9 cellular contexts compared by ENCODE assay signal in the genomic region with DNA sequence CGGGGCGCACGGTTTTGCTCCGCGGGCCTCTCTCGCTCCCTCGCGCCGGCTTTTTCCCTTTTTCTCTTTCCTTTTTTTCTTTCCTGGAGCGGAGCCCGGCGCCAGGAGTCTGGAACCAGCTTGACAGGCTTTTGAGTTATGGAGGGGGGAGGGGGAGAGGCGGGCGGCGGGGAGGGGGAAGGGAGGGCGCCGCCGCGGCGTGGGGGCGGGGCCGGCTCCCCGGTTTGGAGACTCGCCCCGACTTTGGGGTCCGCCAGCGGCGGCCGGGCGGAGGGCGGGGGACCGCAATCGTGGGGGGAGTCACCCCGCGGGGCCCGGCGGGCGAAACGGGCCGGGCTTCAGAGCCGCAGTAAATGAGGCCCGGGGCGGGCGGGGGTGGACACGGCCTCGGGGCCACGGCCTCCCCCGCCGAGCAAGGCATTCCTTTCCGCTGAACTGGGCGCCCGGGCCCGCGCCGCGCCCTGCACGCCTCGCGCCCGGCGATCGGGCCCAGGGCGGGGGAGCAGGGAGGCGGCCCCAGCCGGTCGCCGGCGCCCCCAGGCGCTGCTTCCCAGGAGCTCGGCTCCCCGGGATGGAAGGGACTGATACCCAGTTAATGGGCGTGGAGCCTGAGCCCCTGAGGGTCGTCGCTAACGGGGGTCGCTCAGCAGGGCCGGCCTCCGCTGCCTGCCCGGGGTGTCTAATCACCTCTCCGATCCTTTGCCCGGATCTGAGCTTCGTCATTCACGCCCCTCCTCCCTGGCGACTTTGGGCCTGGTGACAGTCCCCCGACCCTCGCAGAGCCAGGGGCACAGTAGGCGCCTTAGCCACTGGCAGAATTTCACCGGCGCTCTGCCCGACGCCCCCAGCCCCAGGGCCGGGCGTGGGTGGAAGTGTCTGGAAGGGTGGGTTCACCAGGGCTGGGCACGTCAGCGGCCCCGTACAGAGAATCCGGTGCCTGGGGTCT.
DNase-seq lines count a peak whose midpoint lies in the region; ATAC-seq, FAIRE-seq and TF ChIP-seq lines count a peak whose summit lies in the region.
"Had no signal": no experiment of that assay in that cellular context is flagged by ENCODE, and none has a peak within 500 bp of the region (broad histone marks: within the 10 kb centered on the region; RNA-seq: fewer than 3 reads in every experiment).

No MANE protein-coding gene starts in this region.

- peak overlapping the region; percentile 4 to 11; a peak in 2 of 4 replicates for H3K4me3 ChIP-seq in Panc1 (ENCODE audit: low read depth in 2 of 2, low read length in 2 of 2)
- no peak overlapping the region for H3K4me3 ChIP-seq in astrocyte of the cerebellum (ENCODE audit: low read depth, low read length)
- peak overlapping the region; percentile 41 to 59 for H3K4me3 ChIP-seq in right atrium auricular region
- peak overlapping the region; percentile 14 to 58 (median 40) for H3K4me3 ChIP-seq in pancreas

- H3K27ac ChIP-seq in 22Rv1 (peak overlapping the region; percentile 100), Panc1 (ENCODE audit: low read length) (peak overlapping the region; percentile 98), right atrium auricular region (peak overlapping the region; percentile 99), pancreas (peak overlapping the region; percentile 99 to 100 (median 100))

- no peak for FAIRE-seq in pancreas (lab: Jason Lieb, UNC)
- FAIRE-seq: islet of Langerhans had no signal

- 1 to 2% methylated on average over 65 to 96 of the region's 97 CpGs for WGBS in pancreas, 2 donors

- peak; percentile 70 for ATAC-seq in Panc1
- peak; percentile 66 to 82 (median 72) for ATAC-seq in pancreas
- ATAC-seq in HG02973 (IDR thresholded peaks at IDR 0.05; ENCODE audit: unreplicated experiment): no peak
- no peak for ATAC-seq in HG02678 (IDR thresholded peaks at IDR 0.05; ENCODE audit: unreplicated experiment)

- H3K36me3 ChIP-seq in Panc1 (ENCODE audit: control insufficient read depth, insufficient read depth, low read length) (no peaks in the 10 kb centered on the region), right atrium auricular region (no peaks in the 10 kb centered on the region), pancreas (no peaks in the 10 kb centered on the region)

- peaks cover 81% of the 10 kb centered on the region for H3K4me1 ChIP-seq in Panc1 (ENCODE audit: control insufficient read depth, insufficient read depth, low read length)
- H3K4me1 ChIP-seq in right atrium auricular region: peaks cover 0 to 77% of the 10 kb centered on the region in 2 donors
- peaks cover 34 to 51% (median 39%) of the 10 kb centered on the region in 3 donors for H3K4me1 ChIP-seq in pancreas

- DNase-seq in GOT3 (lab: John Stamatoyannopoulos, UW) (peak; percentile 10), Panc1 (ENCODE audit: low read depth, low spot score) (no peak), astrocyte of the cerebellum (ENCODE audit: low read depth) (peak; percentile 75), right atrium auricular region (ENCODE audit: low spot score) (peak; percentile 90), pancreas (peak; percentile 88 to 94 (median 92))

- POLR2A ChIA-PET in Panc1 (lab: Charles Lee): interaction anchor here (0.7 to 0.9 kb wide), 3 partner anchors 12 to 304 kb away, joined by 5 to 10 read pairs (median 6); a partner anchor contains a TSS

- BruUV-seq in Panc1 (replicated peaks; lab: Mats Ljungman, UMichigan): no TSS peak

- TF ChIP-seq CTCF in 22Rv1 (IDR thresholded peaks at IDR 0.05): no peak
- TF ChIP-seq CTCF in Panc1 (IDR thresholded peaks at IDR 0.05): no peak
- no peak for TF ChIP-seq CTCF in astrocyte of the cerebellum (IDR thresholded peaks at IDR 0.05; ENCODE audit: low read depth, low read length, missing control alignments)
- TF ChIP-seq CTCF in right atrium auricular region (IDR thresholded peaks at IDR 0.05): no peak
- TF ChIP-seq CTCF in pancreas (IDR thresholded peaks at IDR 0.05): no peak

- intact Hi-C loops in Panc1 (cut with micrococcal nuclease; ENCODE audit: unreplicated experiment): loop anchor here (10.0 kb wide), 1 partner anchor 68 kb away; no protein-coding TSS in a partner anchor
- intact Hi-C loops in pancreas (cut with DNase I): loop anchor here in 1 of 3 donors (10.0 kb wide), 1 partner anchor 308 kb away; a partner anchor contains a TSS

- no peaks in the 10 kb centered on the region for H3K27me3 ChIP-seq in Panc1 (ENCODE audit: control insufficient read depth, insufficient read depth, low read length)
- no peaks in the 10 kb centered on the region for H3K27me3 ChIP-seq in right atrium auricular region
- no peaks in the 10 kb centered on the region for H3K27me3 ChIP-seq in pancreas

- H3K9me3 ChIP-seq in Panc1 (ENCODE audit: control insufficient read depth, insufficient read depth, low read depth, low read length): no peaks in the 10 kb centered on the region
- no peaks in the 10 kb centered on the region for H3K9me3 ChIP-seq in right atrium auricular region
- H3K9me3 ChIP-seq in pancreas: no peaks in the 10 kb centered on the region

- in situ Hi-C loops in Panc1 (cut with HindIII; ENCODE audit: low pct_unique_long_range_greater_than_20kb, low sequenced_read_pairs): no loop called here
- in situ Hi-C loops in astrocyte of the cerebellum (cut with HindIII; ENCODE audit: low sequenced_read_pairs): no loop called here

- CTCF ChIA-PET in Panc1 (lab: Charles Lee): no interaction called here

Comparison
In these comparisons a context has a peak if more than half of its experiments do, and no peak if none do; other contexts are left out.
1. ATAC-seq: peak in Panc1 (single experiment) and pancreas (4 of 4); none in HG02973 (single experiment) and HG02678 (single experiment).
2. Peak in every context shown above with its lines, with median percentiles within 50 percentile points of each other: H3K27ac ChIP-seq.